8 cellular contexts compared by ENCODE assay signal in the genomic region with DNA sequence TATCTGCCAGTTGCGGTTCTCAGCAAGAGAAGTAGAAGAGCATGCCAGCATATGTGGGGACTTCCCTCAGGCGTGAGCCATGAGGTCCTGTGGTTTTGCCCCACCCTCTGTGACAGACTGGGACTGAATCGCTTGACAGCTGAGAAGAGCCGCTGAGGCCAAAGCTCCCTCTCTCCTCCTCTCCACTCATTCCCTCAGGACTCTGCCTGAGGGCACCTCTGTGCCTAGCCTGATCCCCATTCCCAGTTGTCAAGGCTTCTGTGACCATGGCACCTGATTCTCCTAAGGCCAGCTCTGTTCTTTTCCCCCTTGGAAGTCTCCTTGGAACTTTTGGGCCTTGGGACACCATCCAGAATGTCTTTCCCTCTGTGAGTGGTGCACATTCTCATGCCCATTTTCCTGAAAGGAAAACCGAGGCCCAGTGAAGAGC. TPM values are rescaled to one million over a fixed set of nuclear protein-coding genes. Genes with fewer than 3 reads are reported as not detected.
DNase-seq lines count a peak whose midpoint lies in the region; ATAC-seq, FAIRE-seq and TF ChIP-seq lines count a peak whose summit lies in the region.

No MANE protein-coding gene starts in this region.

- no peak for FAIRE-seq in bronchial epithelial cell (lab: Jason Lieb, UNC)
- FAIRE-seq in GM19239 (lab: Jason Lieb, UNC) = no peak

- H3K4me3 ChIP-seq in bronchial epithelial cell (ENCODE audit: low read depth, low read length) = no peak overlapping the region

- TF ChIP-seq CTCF in bronchial epithelial cell (IDR thresholded peaks at IDR 0.05; ENCODE audit: insufficient read depth, low read length, severe bottlenecking) = no peak

- no peaks in the 10 kb centered on the region for H3K36me3 ChIP-seq in bronchial epithelial cell (ENCODE audit: control insufficient read depth, insufficient read depth, low read length)

- H3K27me3 ChIP-seq in bronchial epithelial cell (ENCODE audit: control insufficient read depth, insufficient read depth, low read length) = no peaks in the 10 kb centered on the region

- DNase-seq in Ammon's horn (ENCODE audit: low spot score) (peak; percentile 29), SW480 (ENCODE audit: low spot score) (peak; percentile 47), bronchial epithelial cell (ENCODE audit: low read depth) (peak; percentile 47), GM19239 (ENCODE audit: insufficient read length, low spot score) (no peak), HT-29 (ENCODE audit: low spot score) (no peak)
- DNase-seq in stimulated activated CD4-positive, alpha-beta T cell treated with anti-CD3 and anti-CD28 coated beads, Interleukin-2, amount 100 ng/mL, for 4 hours (ENCODE audit: low read depth) = peak; percentile 28

- ATAC-seq in GM21529 (IDR thresholded peaks at IDR 0.05; ENCODE audit: unreplicated experiment) = peak; percentile 71
- ATAC-seq in GM21737 (IDR thresholded peaks at IDR 0.05; ENCODE audit: unreplicated experiment) = no peak

RNA-seq across cellular contexts. Expression of a gene that starts 27.0 kb away (rescaled TPM):
- not detected in 2 replicates for total RNA-seq in bronchial epithelial cell
- total RNA-seq in HT-29 (2014; rRNA removed; shearing (Covaris generic)) = not detected in 2 replicates

RNA-seq across cellular contexts. Expression of a gene that starts 30.2 kb away (rescaled TPM):
- total RNA-seq in bronchial epithelial cell = not detected in 2 replicates
- not detected in 2 replicates for total RNA-seq in HT-29 (2014; rRNA removed; shearing (Covaris generic))

RNA-seq across cellular contexts. Expression of a gene that starts 56.4 kb away (rescaled TPM):
- 0.26 and 0.51 TPM in 2 replicates for total RNA-seq in bronchial epithelial cell
- 2.1 and 2.8 TPM in 2 replicates for total RNA-seq in HT-29 (2014; rRNA removed; shearing (Covaris generic))

Comparison
In these comparisons a context has a peak if more than half of its experiments do, and no peak if none do; other contexts are left out.
1. DNase-seq: peak in Ammon's horn (single experiment), SW480 (single experiment), bronchial epithelial cell (single experiment) and stimulated activated CD4-positive, alpha-beta T cell treated with anti-CD3 and anti-CD28 coated beads, Interleukin-2, amount 100 ng/mL, for 4 hours (single experiment); none in GM19239 (single experiment) and HT-29 (single experiment).